Comparison of ENCODE assay signal across 25 cellular contexts in genomic region chr7:50477640-50478039, GRCh38. TPM values are rescaled to one million over a fixed set of nuclear protein-coding genes. Genes with fewer than 3 reads are reported as not detected.
DNase-seq lines count a peak whose midpoint lies in the region; ATAC-seq and TF ChIP-seq lines count a peak whose summit lies in the region.
"Had no signal": no experiment of that assay in that cellular context is flagged by ENCODE, and none has a peak within 500 bp of the region (broad histone marks: within the 10 kb centered on the region; RNA-seq: fewer than 3 reads in every experiment).

No MANE protein-coding gene starts in this region.

- no peak overlapping the region for H2AFZ ChIP-seq in hepatocyte

- no peak for TF ChIP-seq POLR2A in tibial nerve (IDR thresholded peaks at IDR 0.05)

- WGBS in hepatocyte (ENCODE audit: low lambda C conversion rate, missing lambda C conversion rate) = 58% methylated on average over 6 of the region's 6 CpGs
- WGBS in tibial nerve, 2 donors = 73 to 86% methylated on average over 5 to 6 of the region's 6 CpGs

- H3K4me2 ChIP-seq in hepatocyte = no peak overlapping the region
- H3K4me2 ChIP-seq: smooth muscle cell had no signal

- H3K79me2 ChIP-seq in hepatocyte = no peaks in the 10 kb centered on the region

- no peaks in the 10 kb centered on the region for H4K20me1 ChIP-seq in hepatocyte (ENCODE audit: insufficient read depth, poor library complexity, severe bottlenecking)

- no peaks in the 10 kb centered on the region for H3K9me3 ChIP-seq in hepatocyte (ENCODE audit: low read depth)
- H3K9me3 ChIP-seq in tibial nerve = no peaks in the 10 kb centered on the region
- H3K9me3 ChIP-seq: body of pancreas, thyroid gland had no signal

- TF ChIP-seq CTCF in hepatocyte (IDR thresholded peaks at IDR 0.05; ENCODE audit: poor library complexity) (no peak), tibial nerve (IDR thresholded peaks at IDR 0.05) (no peak)

- no peak overlapping the region for H3K4me3 ChIP-seq in hepatocyte
- no peak overlapping the region for H3K4me3 ChIP-seq in tibial nerve
- H3K4me3 ChIP-seq: body of pancreas, smooth muscle cell, thyroid gland had no signal

- ATAC-seq in HG02981 (IDR thresholded peaks at IDR 0.05; ENCODE audit: unreplicated experiment) = no peak
- ATAC-seq: body of pancreas; naive thymus-derived CD8-positive, alpha-beta T cell; stimulated activated naive CD8-positive, alpha-beta T cell treated with anti-CD3 and anti-CD28 coated beads, Interleukin-15, amount 100 ng/mL, for 72 hours had no signal

- H3K27me3 ChIP-seq in hepatocyte (no peaks in the 10 kb centered on the region), tibial nerve (no peaks in the 10 kb centered on the region)
- H3K27me3 ChIP-seq: body of pancreas, thyroid gland had no signal

- TF ChIP-seq EP300 in tibial nerve (IDR thresholded peaks at IDR 0.05) = no peak

- H3K36me3 ChIP-seq in hepatocyte (replicated peaks; ENCODE audit: insufficient read depth, low read depth) (no peaks in the 10 kb centered on the region), tibial nerve (no peaks in the 10 kb centered on the region)
- H3K36me3 ChIP-seq: thyroid gland had no signal

- H3K9me2 ChIP-seq in hepatocyte (replicated peaks; ENCODE audit: insufficient read depth) = no peaks in the 10 kb centered on the region

- H3K27ac ChIP-seq in hepatocyte (peak overlapping the region; percentile 73), tibial nerve (no peak overlapping the region)
- H3K27ac ChIP-seq: body of pancreas, thyroid gland had no signal

- DNase-seq in DMS79 treated with DMSO at 0.1 percent for 48 hours (lab: John Stamatoyannopoulos, UW) (peak; percentile 13), DMS79 (lab: John Stamatoyannopoulos, UW) (no peak), NCI-H1092 (lab: John Stamatoyannopoulos, UW) (peak; percentile 78), NCI-H510A treated with DMSO at 0.1 percent for 48 hours (lab: John Stamatoyannopoulos, UW) (peak; percentile 77), hepatocyte (ENCODE audit: low spot score) (peak; percentile 40), tibial nerve (ENCODE audit: low spot score in 2 of 2) (no peak), Ammon's horn (ENCODE audit: low spot score) (no peak)
- DNase-seq: activated effector memory CD4-positive, alpha-beta T cell treated with Interleukin-2 at 50 U/mL for 16 hours; activated T-cell treated with anti-CD3 and anti-CD28 coated beads for 4 hours; body of pancreas; CD4-positive, alpha-beta memory T cell; DND-41; IMR-90; naive thymus-derived CD8-positive, alpha-beta T cell; NCI-H1048; NCI-H2107; NCI-H82; occipital lobe; RPMI8226; stimulated activated CD4-positive, alpha-beta T cell treated with anti-CD3 and anti-CD28 coated beads, Interleukin-1b, Interleukin-23, amount 100 ng/mL, for 48 hours; stimulated activated CD8-positive, alpha-beta memory T cell treated with anti-CD3 and anti-CD28 coated beads, Interleukin-4, amount 100 ng/mL, for 48 hours; stimulated activated naive CD8-positive, alpha-beta T cell treated with anti-CD3 and anti-CD28 coated beads, Interleukin-15, amount 100 ng/mL, for 72 hours; thyroid gland had no signal

- peaks cover 11% of the 10 kb centered on the region for H3K4me1 ChIP-seq in hepatocyte (ENCODE audit: insufficient read depth)
- H3K4me1 ChIP-seq in tibial nerve = no peaks in the 10 kb centered on the region
- H3K4me1 ChIP-seq: body of pancreas, thyroid gland had no signal

RNA-seq across cellular contexts. Expression of gene FIGNL1, which starts 27.5 kb away (rescaled TPM):
- total RNA-seq in hepatocyte = 11.8 and 13.6 TPM in 2 replicates
- polyA plus RNA-seq in hepatocyte = 2.7 and 4.3 TPM in 2 replicates
- 1 to 10 TPM; 4.6 to 9.6 (median 6.6) TPM for total RNA-seq in tibial nerve

Comparison
In these comparisons a context has a peak if more than half of its experiments do, and no peak if none do; other contexts are left out.
1. DNase-seq: peak in DMS79 treated with DMSO at 0.1 percent for 48 hours (single experiment), NCI-H1092 (single experiment), NCI-H510A treated with DMSO at 0.1 percent for 48 hours (single experiment) and hepatocyte (single experiment); none in DMS79 (single experiment), tibial nerve (0 of 2) and Ammon's horn (single experiment).